In the genomic region with DNA sequence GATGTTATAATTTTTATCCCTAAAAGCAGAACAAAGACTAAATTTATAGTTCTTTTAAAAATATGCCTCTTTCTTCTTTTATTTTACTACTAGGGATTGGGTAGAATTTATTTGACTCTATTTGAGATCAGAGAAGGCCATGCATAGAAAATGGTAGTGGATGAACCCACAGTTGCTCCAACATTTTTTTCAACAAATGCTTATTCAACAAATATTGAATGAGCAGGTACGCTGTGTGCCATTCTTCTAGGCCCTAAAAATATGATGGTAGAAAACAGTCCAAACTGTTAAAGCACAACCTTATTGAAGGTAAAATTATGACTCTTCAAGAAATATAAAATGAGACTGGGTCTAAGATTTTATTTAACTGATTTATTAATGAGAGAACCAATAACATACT, we compare ENCODE assay signal across 2 cellular contexts.
TF ChIP-seq lines count a peak whose summit lies in the region.

No MANE protein-coding gene starts in this region.

TF ChIP-seq in HepG2, 621 proteins besides CTCF, POLR2A, EP300 and RAD21:
- TF ChIP-seq ZNF619 (CRISPR knock-in tag; IDR thresholded peaks at IDR 0.05) (no peak), MAFK (conservative IDR thresholded peaks at IDR 0.05 in 1 of 2, IDR thresholded peaks at IDR 0.05 in 1 of 2; ENCODE audit: low read length in 2 of 2) (peak; percentile 51 to 54; a peak in 3 of 4 replicates)

TF ChIP-seq in A549, 52 proteins besides CTCF, POLR2A, EP300 and RAD21:
- TF ChIP-seq HOXB13 (CRISPR knock-in tag; IDR thresholded peaks at IDR 0.05; ENCODE audit: low read depth) (no peak), ZSCAN20 (CRISPR knock-in tag; IDR thresholded peaks at IDR 0.05) (no peak), MAFK (IDR thresholded peaks at IDR 0.05; ENCODE audit: partially characterized antibody) (peak; percentile 25), ESRRA (IDR thresholded peaks at IDR 0.05; ENCODE audit: borderline replicate concordance, low read length) (no peak), SREBF2 (IDR thresholded peaks at IDR 0.05) (no peak), NPAS2 (CRISPR knock-in tag; IDR thresholded peaks at IDR 0.05; ENCODE audit: borderline replicate concordance) (no peak), FOSB (CRISPR knock-in tag; IDR thresholded peaks at IDR 0.05) (no peak), GATA3 (IDR thresholded peaks at IDR 0.05; ENCODE audit: borderline replicate concordance) (no peak)
